Comparison of ENCODE assay signal across 27 cellular contexts in the genomic region with DNA sequence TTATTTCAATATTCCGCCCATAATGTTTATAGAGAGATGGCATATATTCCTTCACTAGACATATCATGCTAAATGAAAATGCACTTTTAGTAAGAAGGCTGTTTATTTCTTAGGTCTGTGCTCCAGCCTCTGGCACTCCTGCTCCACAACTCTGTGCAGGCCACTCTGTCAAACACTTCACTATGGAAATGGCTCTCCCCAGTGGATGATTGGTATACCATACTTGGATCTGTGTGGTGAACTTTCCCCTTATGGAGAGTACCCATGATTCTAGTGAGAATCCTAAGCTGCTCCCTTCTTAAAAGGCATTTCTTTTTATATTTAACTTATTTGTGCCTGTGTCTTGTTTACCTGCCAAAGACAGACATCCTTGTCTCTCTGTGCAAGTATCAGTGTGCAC.
DNase-seq lines count a peak whose midpoint lies in the region; ATAC-seq and TF ChIP-seq lines count a peak whose summit lies in the region.
"Had no signal": no experiment of that assay in that cellular context is flagged by ENCODE, and none has a peak within 500 bp of the region (broad histone marks: within the 10 kb centered on the region; RNA-seq: fewer than 3 reads in every experiment).

No MANE protein-coding gene starts in this region.

- H3K4me2 ChIP-seq in GM23338: no peak overlapping the region
- H3K4me2 ChIP-seq in PC-3 (ENCODE audit: low read length): no peak overlapping the region
- H3K4me2 ChIP-seq: BLaER1 treated with 17β-estradiol and CSF1 and Interleukin-3, amounts not matched to agents 10 nM and 100 nM; hepatocyte had no signal

- peak; percentile 15 for DNase-seq in A673 (ENCODE audit: low spot score)
- no peak for DNase-seq in GM23338 (ENCODE audit: low spot score)
- DNase-seq in PC-3: peak; percentile 6
- DNase-seq in kidney tubule cell (ENCODE audit: low spot score): peak; percentile 4
- no peak for DNase-seq in left lobe of liver (ENCODE audit: low spot score)
- DNase-seq in CD1c-positive myeloid dendritic cell (ENCODE audit: extremely low spot score): no peak
- DNase-seq in activated naive CD4-positive, alpha-beta T cell treated with anti-CD3 and anti-CD28 coated beads for 36 hours: no peak
- DNase-seq: activated CD8-positive, alpha-beta memory T cell treated with anti-CD3 and anti-CD28 coated beads, Interleukin-2, amount 50 U/mL, for 48 hours; activated CD8-positive, alpha-beta T cell treated with anti-CD3 and anti-CD28 coated beads for 36 hours; activated naive CD4-positive, alpha-beta T cell treated with anti-CD3 and anti-CD28 coated beads, Interleukin-2, amount 10 ng/mL, durations not matched to agents 7 days and 5 days; adrenal gland; Caco-2; DMS79; mammary epithelial cell; NCI-H187 treated with DMSO at 0.1 percent for 48 hours; NCI-H774; right cardiac atrium; stimulated activated CD4-positive, alpha-beta T cell treated with anti-CD3 and anti-CD28 coated beads, Interleukin-1b, Interleukin-23, amount 100 ng/mL, for 48 hours; stimulated activated naive CD8-positive, alpha-beta T cell treated with anti-CD3 and anti-CD28 coated beads, Interleukin-15, Interleukin-2, amounts not matched to agents 100 U/mL and 50 U/mL, for 24 hours; T-helper 2 cell; upper lobe of right lung had no signal

- TF ChIP-seq CTCF in A673 (conservative IDR thresholded peaks at IDR 0.05; ENCODE audit: low read depth, low read length): peak; percentile 38; the same call in 1 of the 2 replicates
- TF ChIP-seq CTCF in GM23338 (conservative IDR thresholded peaks at IDR 0.05; ENCODE audit: low read depth in 2 of 2): peak; percentile 23 to 49; a peak in 2 of 4 replicates
- 0 out of 2 replicates have a peak, but pooled peaks have one; percentile 16 for TF ChIP-seq CTCF in PC-3 (conservative IDR thresholded peaks at IDR 0.05; ENCODE audit: low read depth, low read length)

- H3K27ac Mint-ChIP-seq in GM23338: no peak overlapping the region
- no peak overlapping the region for H3K27ac Mint-ChIP-seq in activated naive CD4-positive, alpha-beta T cell treated with anti-CD3 and anti-CD28 coated beads for 36 hours
- H3K27ac Mint-ChIP-seq: activated CD8-positive, alpha-beta T cell treated with anti-CD3 and anti-CD28 coated beads for 36 hours; activated naive CD4-positive, alpha-beta T cell treated with anti-CD3 and anti-CD28 coated beads, Interleukin-2, amount 10 ng/mL, durations not matched to agents 7 days and 5 days; activated T-helper 1 cell treated with anti-CD3 and anti-CD28 coated beads, Interleukin-12 subunit alpha, Interleukin-12 subunit beta, Interleukin-2, Interleukin-4 antibody, amounts not matched to agents 30 ng/mL and 10 ng/mL and 1 ng/mL, durations not matched to agents 14 hours and 24 hours and 36 hours had no signal

- ATAC-seq in GM23338 (peak; percentile 42; the same call in 2 of the 3 replicates), PC-3 (no peak), left lobe of liver (no peak), GM21447 (IDR thresholded peaks at IDR 0.05; ENCODE audit: unreplicated experiment) (no peak)
- ATAC-seq: activated CD8-positive, alpha-beta T cell treated with anti-CD3 and anti-CD28 coated beads for 36 hours; gastroesophageal sphincter; right cardiac atrium; stimulated activated naive CD8-positive, alpha-beta T cell treated with anti-CD3 and anti-CD28 coated beads, Interleukin-15, Interleukin-2, amounts not matched to agents 100 U/mL and 50 U/mL, for 24 hours; upper lobe of right lung had no signal

- intact Hi-C loops in A673 (cut with micrococcal nuclease; ENCODE audit: unreplicated experiment) (no loop called here), PC-3 (cut with micrococcal nuclease) (no loop called here)
- intact Hi-C loops in activated naive CD4-positive, alpha-beta T cell treated with anti-CD3 and anti-CD28 coated beads for 36 hours (cut with micrococcal nuclease): no loop called here

- H4K20me1 ChIP-seq in GM23338 (replicated peaks; ENCODE audit: insufficient read depth) (no peaks in the 10 kb centered on the region), PC-3 (ENCODE audit: low read length) (no peaks in the 10 kb centered on the region)
- H4K20me1 ChIP-seq: BLaER1 treated with 17β-estradiol and CSF1 and Interleukin-3, amounts not matched to agents 10 nM and 100 nM had no signal

- no peak overlapping the region for H2AFZ ChIP-seq in GM23338
- H2AFZ ChIP-seq in PC-3 (ENCODE audit: low read length): no peak overlapping the region
- H2AFZ ChIP-seq: hepatocyte had no signal

- H3K79me2 ChIP-seq in GM23338 (replicated peaks; ENCODE audit: insufficient read depth) (no peaks in the 10 kb centered on the region), PC-3 (ENCODE audit: low read length) (no peaks in the 10 kb centered on the region)
- H3K79me2 ChIP-seq: hepatocyte had no signal

- CTCF ChIA-PET in A673 (lab: Charles Lee): no interaction called here
- CTCF ChIA-PET in PC-3 (lab: Charles Lee): no interaction called here
- CTCF ChIA-PET in activated naive CD4-positive, alpha-beta T cell treated with anti-CD3 and anti-CD28 coated beads for 36 hours (lab: Charles Lee): interaction anchor here (0.7 kb wide), 1 partner anchor 10 kb away, joined by 4 read pairs; no protein-coding TSS in a partner anchor

- peaks cover 13% of the 10 kb centered on the region for H3K9me3 Mint-ChIP-seq in GM23338
- peaks cover 11% of the 10 kb centered on the region for H3K9me3 Mint-ChIP-seq in activated naive CD4-positive, alpha-beta T cell treated with anti-CD3 and anti-CD28 coated beads for 36 hours

- BruUV-seq in A673 (replicated peaks; lab: Mats Ljungman, UMichigan): no TSS peak
- no TSS peak for BruUV-seq in PC-3 (replicated peaks; lab: Mats Ljungman, UMichigan)

- no peaks in the 10 kb centered on the region for H3K4me1 Mint-ChIP-seq in GM23338
- no peaks in the 10 kb centered on the region for H3K4me1 Mint-ChIP-seq in activated naive CD4-positive, alpha-beta T cell treated with anti-CD3 and anti-CD28 coated beads for 36 hours (ENCODE audit: low read depth)
- H3K4me1 Mint-ChIP-seq: activated naive CD4-positive, alpha-beta T cell treated with anti-CD3 and anti-CD28 coated beads, Interleukin-2, amount 10 ng/mL, durations not matched to agents 7 days and 5 days; central memory CD8-positive, alpha-beta T cell had no signal

- H3K4me3 Mint-ChIP-seq in GM23338: no peak overlapping the region
- no peak overlapping the region for H3K4me3 Mint-ChIP-seq in activated naive CD4-positive, alpha-beta T cell treated with anti-CD3 and anti-CD28 coated beads for 36 hours
- H3K4me3 Mint-ChIP-seq: activated CD8-positive, alpha-beta T cell treated with anti-CD3 and anti-CD28 coated beads for 36 hours; activated naive CD4-positive, alpha-beta T cell treated with anti-CD3 and anti-CD28 coated beads, Interleukin-2, amount 10 ng/mL, durations not matched to agents 7 days and 5 days; activated T-helper 1 cell treated with anti-CD3 and anti-CD28 coated beads, Interleukin-12 subunit alpha, Interleukin-12 subunit beta, Interleukin-2, Interleukin-4 antibody, amounts not matched to agents 30 ng/mL and 10 ng/mL and 1 ng/mL, durations not matched to agents 14 hours and 24 hours and 36 hours; central memory CD8-positive, alpha-beta T cell had no signal

- POLR2A ChIA-PET in A673 (lab: Charles Lee; ENCODE audit: low non-redundant PET) (no interaction called here), PC-3 (lab: Charles Lee; ENCODE audit: unreplicated experiment) (no interaction called here)

- no peaks in the 10 kb centered on the region for H3F3A ChIP-seq in GM23338 (replicated peaks; ENCODE audit: low read depth)
- H3F3A ChIP-seq in PC-3 (ENCODE audit: low read length, unreplicated experiment): no peaks in the 10 kb centered on the region

- H3K4me1 ChIP-seq in A673 (ENCODE audit: insufficient read depth, low read length, poor library complexity, severe bottlenecking) (no peaks in the 10 kb centered on the region), GM23338 (ENCODE audit: insufficient read depth) (no peaks in the 10 kb centered on the region), PC-3 (ENCODE audit: insufficient read depth, low read length) (no peaks in the 10 kb centered on the region)
- H3K4me1 ChIP-seq: adrenal gland; BLaER1 treated with 17β-estradiol and CSF1 and Interleukin-3, amounts not matched to agents 10 nM and 100 nM; Caco-2; gastroesophageal sphincter; upper lobe of right lung had no signal

- H3K27ac ChIP-seq in A673 (ENCODE audit: low read depth, low read length, poor library complexity, severe bottlenecking) (no peak overlapping the region), GM23338 (ENCODE audit: low read depth) (no peak overlapping the region), PC-3 (ENCODE audit: low read length) (no peak overlapping the region)
- H3K27ac ChIP-seq: adrenal gland; BLaER1 treated with 17β-estradiol and CSF1 and Interleukin-3, amounts not matched to agents 10 nM and 100 nM; gastroesophageal sphincter; hepatocyte; upper lobe of right lung had no signal

- H3K9me2 ChIP-seq in GM23338 (ENCODE audit: insufficient read depth) (no peaks in the 10 kb centered on the region), PC-3 (replicated peaks; ENCODE audit: low read length) (no peaks in the 10 kb centered on the region)

- no peak overlapping the region for H3K4me3 ChIP-seq in A673 (ENCODE audit: low read depth, low read length, poor library complexity, severe bottlenecking)
- H3K4me3 ChIP-seq in GM23338: no peak overlapping the region
- H3K4me3 ChIP-seq in PC-3 (ENCODE audit: low read length): no peak overlapping the region
- H3K4me3 ChIP-seq: adrenal gland; BLaER1 treated with 17β-estradiol and CSF1 and Interleukin-3, amounts not matched to agents 10 nM and 100 nM; gastroesophageal sphincter; hepatocyte; upper lobe of right lung had no signal

- H3K27me3 Mint-ChIP-seq in GM23338 (ENCODE audit: insufficient read depth, low read depth, poor library complexity): no peaks in the 10 kb centered on the region
- H3K27me3 Mint-ChIP-seq in activated naive CD4-positive, alpha-beta T cell treated with anti-CD3 and anti-CD28 coated beads for 36 hours (ENCODE audit: low read depth): no peaks in the 10 kb centered on the region
- H3K27me3 Mint-ChIP-seq: activated CD8-positive, alpha-beta T cell treated with anti-CD3 and anti-CD28 coated beads for 36 hours; activated naive CD4-positive, alpha-beta T cell treated with anti-CD3 and anti-CD28 coated beads, Interleukin-2, amount 10 ng/mL, durations not matched to agents 7 days and 5 days; central memory CD8-positive, alpha-beta T cell had no signal

- H3K9me3 ChIP-seq in A673 (ENCODE audit: low read depth, low read length, poor library complexity, severe bottlenecking) (peaks cover 6% of the 10 kb centered on the region), PC-3 (ENCODE audit: low read length) (no peaks in the 10 kb centered on the region)
- H3K9me3 ChIP-seq: adrenal gland had no signal

- H3K27me3 ChIP-seq in A673 (replicated peaks; ENCODE audit: insufficient read depth, low read depth, low read length, poor library complexity) (no peaks in the 10 kb centered on the region), GM23338 (ENCODE audit: insufficient read depth) (no peaks in the 10 kb centered on the region), PC-3 (ENCODE audit: low read length) (no peaks in the 10 kb centered on the region)
- H3K27me3 ChIP-seq: adrenal gland; BLaER1 treated with 17β-estradiol and CSF1 and Interleukin-3, amounts not matched to agents 10 nM and 100 nM; gastroesophageal sphincter; hepatocyte; upper lobe of right lung had no signal

- H3K9ac ChIP-seq in PC-3 (ENCODE audit: low read length): no peak overlapping the region
- H3K9ac ChIP-seq: BLaER1 treated with 17β-estradiol and CSF1 and Interleukin-3, amounts not matched to agents 10 nM and 100 nM had no signal

- no peaks in the 10 kb centered on the region for H3K36me3 ChIP-seq in A673 (ENCODE audit: insufficient read depth, low read length, poor library complexity, severe bottlenecking)
- no peaks in the 10 kb centered on the region for H3K36me3 ChIP-seq in GM23338 (ENCODE audit: insufficient read depth)
- no peaks in the 10 kb centered on the region for H3K36me3 ChIP-seq in PC-3 (ENCODE audit: low read depth, low read length)
- H3K36me3 ChIP-seq: adrenal gland; BLaER1 treated with 17β-estradiol and CSF1 and Interleukin-3, amounts not matched to agents 10 nM and 100 nM; gastroesophageal sphincter; upper lobe of right lung had no signal

- H3K36me3 Mint-ChIP-seq in GM23338 (ENCODE audit: low read depth): peaks cover 10% of the 10 kb centered on the region; the same call in 2 of the 3 replicates
- H3K36me3 Mint-ChIP-seq in activated naive CD4-positive, alpha-beta T cell treated with anti-CD3 and anti-CD28 coated beads for 36 hours (ENCODE audit: low read depth): no peaks in the 10 kb centered on the region
- H3K36me3 Mint-ChIP-seq: activated naive CD4-positive, alpha-beta T cell treated with anti-CD3 and anti-CD28 coated beads, Interleukin-2, amount 10 ng/mL, durations not matched to agents 7 days and 5 days had no signal

Comparison
In these comparisons a context has a peak if more than half of its experiments do, and no peak if none do; other contexts are left out.
1. DNase-seq: peak in A673 (single experiment), PC-3 (single experiment) and kidney tubule cell (single experiment); none in GM23338 (single experiment), left lobe of liver (single experiment), CD1c-positive myeloid dendritic cell (single experiment) and activated naive CD4-positive, alpha-beta T cell treated with anti-CD3 and anti-CD28 coated beads for 36 hours (single experiment).
2. Peak in every context shown above with its lines, with median percentiles within 50 percentile points of each other: CTCF ChIP-seq.